ENCODE assay signal across 1 cellular context in the genomic region with DNA sequence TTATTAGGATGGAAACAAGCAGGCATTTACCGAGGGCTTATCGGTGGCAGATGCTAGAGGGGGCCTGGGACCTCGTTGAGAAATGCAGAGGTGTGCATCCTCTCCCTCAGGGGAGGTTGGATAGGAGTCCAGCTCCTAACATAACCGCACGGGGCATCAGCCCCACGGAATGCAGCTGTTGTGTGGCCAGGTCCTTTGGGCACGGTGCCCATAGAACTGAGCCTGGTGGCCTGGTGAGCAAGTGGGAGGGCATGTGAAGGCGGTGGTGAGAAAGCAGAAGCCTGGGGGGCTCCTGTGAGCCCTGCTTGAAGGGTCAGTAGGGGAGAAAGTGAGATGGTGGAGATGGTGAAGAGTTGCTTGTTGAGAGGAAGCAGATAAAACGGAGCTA.
TF ChIP-seq lines count a peak whose summit lies in the region.

No MANE protein-coding gene starts in this region.

TF ChIP-seq in GM23338, 12 proteins besides CTCF, POLR2A, EP300 and RAD21 (continued from another document):
- TF ChIP-seq, protein P1, sequence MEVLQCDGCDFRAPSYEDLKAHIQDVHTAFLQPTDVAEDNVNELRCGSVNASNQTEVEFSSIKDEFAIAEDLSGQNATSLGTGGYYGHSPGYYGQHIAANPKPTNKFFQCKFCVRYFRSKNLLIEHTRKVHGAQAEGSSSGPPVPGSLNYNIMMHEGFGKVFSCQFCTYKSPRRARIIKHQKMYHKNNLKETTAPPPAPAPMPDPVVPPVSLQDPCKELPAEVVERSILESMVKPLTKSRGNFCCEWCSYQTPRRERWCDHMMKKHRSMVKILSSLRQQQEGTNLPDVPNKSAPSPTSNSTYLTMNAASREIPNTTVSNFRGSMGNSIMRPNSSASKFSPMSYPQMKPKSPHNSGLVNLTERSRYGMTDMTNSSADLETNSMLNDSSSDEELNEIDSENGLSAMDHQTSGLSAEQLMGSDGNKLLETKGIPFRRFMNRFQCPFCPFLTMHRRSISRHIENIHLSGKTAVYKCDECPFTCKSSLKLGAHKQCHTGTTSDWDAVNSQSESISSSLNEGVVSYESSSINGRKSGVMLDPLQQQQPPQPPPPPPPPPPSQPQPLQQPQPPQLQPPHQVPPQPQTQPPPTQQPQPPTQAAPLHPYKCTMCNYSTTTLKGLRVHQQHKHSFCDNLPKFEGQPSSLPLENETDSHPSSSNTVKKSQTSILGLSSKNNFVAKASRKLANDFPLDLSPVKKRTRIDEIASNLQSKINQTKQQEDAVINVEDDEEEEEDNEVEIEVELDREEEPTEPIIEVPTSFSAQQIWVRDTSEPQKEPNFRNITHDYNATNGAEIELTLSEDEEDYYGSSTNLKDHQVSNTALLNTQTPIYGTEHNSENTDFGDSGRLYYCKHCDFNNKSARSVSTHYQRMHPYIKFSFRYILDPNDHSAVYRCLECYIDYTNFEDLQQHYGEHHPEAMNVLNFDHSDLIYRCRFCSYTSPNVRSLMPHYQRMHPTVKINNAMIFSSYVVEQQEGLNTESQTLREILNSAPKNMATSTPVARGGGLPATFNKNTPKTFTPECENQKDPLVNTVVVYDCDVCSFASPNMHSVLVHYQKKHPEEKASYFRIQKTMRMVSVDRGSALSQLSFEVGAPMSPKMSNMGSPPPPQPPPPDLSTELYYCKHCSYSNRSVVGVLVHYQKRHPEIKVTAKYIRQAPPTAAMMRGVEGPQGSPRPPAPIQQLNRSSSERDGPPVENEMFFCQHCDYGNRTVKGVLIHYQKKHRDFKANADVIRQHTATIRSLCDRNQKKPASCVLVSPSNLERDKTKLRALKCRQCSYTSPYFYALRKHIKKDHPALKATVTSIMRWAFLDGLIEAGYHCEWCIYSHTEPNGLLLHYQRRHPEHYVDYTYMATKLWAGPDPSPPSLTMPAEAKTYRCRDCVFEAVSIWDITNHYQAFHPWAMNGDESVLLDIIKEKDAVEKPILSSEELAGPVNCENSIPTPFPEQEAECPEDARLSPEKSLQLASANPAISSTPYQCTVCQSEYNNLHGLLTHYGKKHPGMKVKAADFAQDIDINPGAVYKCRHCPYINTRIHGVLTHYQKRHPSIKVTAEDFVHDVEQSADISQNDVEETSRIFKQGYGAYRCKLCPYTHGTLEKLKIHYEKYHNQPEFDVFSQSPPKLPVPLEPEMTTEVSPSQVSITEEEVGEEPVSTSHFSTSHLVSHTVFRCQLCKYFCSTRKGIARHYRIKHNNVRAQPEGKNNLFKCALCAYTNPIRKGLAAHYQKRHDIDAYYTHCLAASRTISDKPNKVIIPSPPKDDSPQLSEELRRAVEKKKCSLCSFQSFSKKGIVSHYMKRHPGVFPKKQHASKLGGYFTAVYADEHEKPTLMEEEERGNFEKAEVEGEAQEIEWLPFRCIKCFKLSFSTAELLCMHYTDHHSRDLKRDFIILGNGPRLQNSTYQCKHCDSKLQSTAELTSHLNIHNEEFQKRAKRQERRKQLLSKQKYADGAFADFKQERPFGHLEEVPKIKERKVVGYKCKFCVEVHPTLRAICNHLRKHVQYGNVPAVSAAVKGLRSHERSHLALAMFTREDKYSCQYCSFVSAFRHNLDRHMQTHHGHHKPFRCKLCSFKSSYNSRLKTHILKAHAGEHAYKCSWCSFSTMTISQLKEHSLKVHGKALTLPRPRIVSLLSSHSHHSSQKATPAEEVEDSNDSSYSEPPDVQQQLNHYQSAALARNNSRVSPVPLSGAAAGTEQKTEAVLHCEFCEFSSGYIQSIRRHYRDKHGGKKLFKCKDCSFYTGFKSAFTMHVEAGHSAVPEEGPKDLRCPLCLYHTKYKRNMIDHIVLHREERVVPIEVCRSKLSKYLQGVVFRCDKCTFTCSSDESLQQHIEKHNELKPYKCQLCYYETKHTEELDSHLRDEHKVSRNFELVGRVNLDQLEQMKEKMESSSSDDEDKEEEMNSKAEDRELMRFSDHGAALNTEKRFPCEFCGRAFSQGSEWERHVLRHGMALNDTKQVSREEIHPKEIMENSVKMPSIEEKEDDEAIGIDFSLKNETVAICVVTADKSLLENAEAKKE (CRISPR knock-in tag; IDR thresholded peaks at IDR 0.05) = no peak
- TF ChIP-seq ZNF331 (CRISPR knock-in tag; IDR thresholded peaks at IDR 0.05; ENCODE audit: low read depth) (no peak), POLR2AphosphoS5 (IDR thresholded peaks at IDR 0.05; ENCODE audit: low read depth) (no peak)
